Comparison of ENCODE assay signal across 9 cellular contexts in genomic region chr22:42533638-42533977, GRCh38. TPM values are rescaled to one million over a fixed set of nuclear protein-coding genes. Genes with fewer than 3 reads are reported as not detected.
DNase-seq lines count a peak whose midpoint lies in the region; ATAC-seq and TF ChIP-seq lines count a peak whose summit lies in the region.
"Had no signal": no experiment of that assay in that cellular context is flagged by ENCODE, and none has a peak within 500 bp of the region (broad histone marks: within the 10 kb centered on the region; RNA-seq: fewer than 3 reads in every experiment).

No MANE protein-coding gene starts in this region.

- H3K36me3 ChIP-seq in BLaER1 (no peaks in the 10 kb centered on the region), DND-41 (ENCODE audit: insufficient read depth, low read length) (no peaks in the 10 kb centered on the region), Peyer's patch (no peaks in the 10 kb centered on the region)

- H3K4me3 ChIP-seq in BLaER1 (peak overlapping the region; percentile 33), DND-41 (ENCODE audit: low read depth in 1 of 2, low read length in 2 of 2) (peak overlapping the region in 1 of 2 experiments; percentile 46; a peak in 2 of 4 replicates), Peyer's patch (peak overlapping the region; percentile 26 to 52 (median 42)), epithelial cell of proximal tubule (ENCODE audit: low read depth, low read length) (peak overlapping the region; percentile 38)
- H3K4me3 ChIP-seq: body of pancreas had no signal

- H3K27me3 ChIP-seq in BLaER1 (peaks cover 16% of the 10 kb centered on the region; the same call in 1 of the 2 replicates), DND-41 (ENCODE audit: insufficient read depth, low read length, poor library complexity) (no peaks in the 10 kb centered on the region), Peyer's patch (no peaks in the 10 kb centered on the region)
- H3K27me3 ChIP-seq: body of pancreas had no signal

- peak overlapping the region; percentile 60 for H3K27ac ChIP-seq in BLaER1
- H3K27ac ChIP-seq in DND-41 (ENCODE audit: low read length) = peak overlapping the region; percentile 53
- H3K27ac ChIP-seq in Peyer's patch = peak overlapping the region; percentile 52 to 85 (median 67)

- H3K79me2 ChIP-seq in DND-41 (ENCODE audit: insufficient read depth, low read length) = no peaks in the 10 kb centered on the region

- ATAC-seq in DND-41 (ENCODE audit: insufficient read depth, low read depth) (peak; percentile 44), GM21447 (IDR thresholded peaks at IDR 0.05; ENCODE audit: unreplicated experiment) (no peak)

- H3K9me3 ChIP-seq in BLaER1 = no peaks in the 10 kb centered on the region
- H3K9me3 ChIP-seq in DND-41 (ENCODE audit: insufficient read depth, low read length, severe bottlenecking) = no peaks in the 10 kb centered on the region
- no peaks in the 10 kb centered on the region for H3K9me3 ChIP-seq in Peyer's patch
- H3K9me3 ChIP-seq: body of pancreas had no signal

- DNase-seq in DND-41 = no peak
- DNase-seq in Peyer's patch = no peak
- no peak for DNase-seq in epithelial cell of proximal tubule (ENCODE audit: low read depth)
- no peak for DNase-seq in D341Med (ENCODE audit: low spot score)
- no peak for DNase-seq in NCI-H2081 (lab: John Stamatoyannopoulos, UW)
- no peak for DNase-seq in DMS 273 treated with DMSO at 0.1 percent for 48 hours (lab: John Stamatoyannopoulos, UW)

- no peak for TF ChIP-seq CTCF in DND-41 (IDR thresholded peaks at IDR 0.05; ENCODE audit: borderline replicate concordance, extremely low read depth, low read length, poor library complexity, severe bottlenecking)
- no peak for TF ChIP-seq CTCF in Peyer's patch (IDR thresholded peaks at IDR 0.05)
- TF ChIP-seq CTCF in epithelial cell of proximal tubule (conservative IDR thresholded peaks at IDR 0.05; ENCODE audit: low read depth, low read length) = no peak

- no peaks in the 10 kb centered on the region for H4K20me1 ChIP-seq in BLaER1
- H4K20me1 ChIP-seq in DND-41 (ENCODE audit: insufficient read depth, low read length) = no peaks in the 10 kb centered on the region

- H3K4me2 ChIP-seq in BLaER1 (peak overlapping the region; percentile 84), DND-41 (ENCODE audit: insufficient read depth, low read length) (peak overlapping the region; percentile 64)

- peak overlapping the region; percentile 34 for H2AFZ ChIP-seq in DND-41 (ENCODE audit: low read depth, low read length)

- peaks cover 68% of the 10 kb centered on the region for H3K4me1 ChIP-seq in BLaER1
- peaks cover 19% of the 10 kb centered on the region for H3K4me1 ChIP-seq in DND-41 (ENCODE audit: insufficient read depth, low read length)
- peaks cover 0 to 16% (median 3%) of the 10 kb centered on the region in 4 donors for H3K4me1 ChIP-seq in Peyer's patch

- no peak for TF ChIP-seq POLR2A in Peyer's patch (IDR thresholded peaks at IDR 0.05)

- H3K9ac ChIP-seq in BLaER1 (no peak overlapping the region), DND-41 (ENCODE audit: low read depth, low read length) (peak overlapping the region; percentile 27)

RNA-seq across cellular contexts. Expression of gene RRP7A, which starts 14.0 kb away (rescaled TPM):
- total RNA-seq in Peyer's patch (10 to 100 TPM; 21.7 to 33.0 (median 27.3) TPM), epithelial cell of proximal tubule (52.6 and 109 TPM in 2 replicates)

RNA-seq across cellular contexts. Expression of gene SERHL2, which starts 20.1 kb away (rescaled TPM):
- total RNA-seq in Peyer's patch (10 to 100 TPM in 1 of 4 donors, 1 to 10 TPM in 2, not detected in 1; 1.7 to 11.6 (median 3.2) TPM), epithelial cell of proximal tubule (0.23 and 5.0 TPM in 2 replicates)
